ENCODE assay signal across 8 cellular contexts in the genomic region with DNA sequence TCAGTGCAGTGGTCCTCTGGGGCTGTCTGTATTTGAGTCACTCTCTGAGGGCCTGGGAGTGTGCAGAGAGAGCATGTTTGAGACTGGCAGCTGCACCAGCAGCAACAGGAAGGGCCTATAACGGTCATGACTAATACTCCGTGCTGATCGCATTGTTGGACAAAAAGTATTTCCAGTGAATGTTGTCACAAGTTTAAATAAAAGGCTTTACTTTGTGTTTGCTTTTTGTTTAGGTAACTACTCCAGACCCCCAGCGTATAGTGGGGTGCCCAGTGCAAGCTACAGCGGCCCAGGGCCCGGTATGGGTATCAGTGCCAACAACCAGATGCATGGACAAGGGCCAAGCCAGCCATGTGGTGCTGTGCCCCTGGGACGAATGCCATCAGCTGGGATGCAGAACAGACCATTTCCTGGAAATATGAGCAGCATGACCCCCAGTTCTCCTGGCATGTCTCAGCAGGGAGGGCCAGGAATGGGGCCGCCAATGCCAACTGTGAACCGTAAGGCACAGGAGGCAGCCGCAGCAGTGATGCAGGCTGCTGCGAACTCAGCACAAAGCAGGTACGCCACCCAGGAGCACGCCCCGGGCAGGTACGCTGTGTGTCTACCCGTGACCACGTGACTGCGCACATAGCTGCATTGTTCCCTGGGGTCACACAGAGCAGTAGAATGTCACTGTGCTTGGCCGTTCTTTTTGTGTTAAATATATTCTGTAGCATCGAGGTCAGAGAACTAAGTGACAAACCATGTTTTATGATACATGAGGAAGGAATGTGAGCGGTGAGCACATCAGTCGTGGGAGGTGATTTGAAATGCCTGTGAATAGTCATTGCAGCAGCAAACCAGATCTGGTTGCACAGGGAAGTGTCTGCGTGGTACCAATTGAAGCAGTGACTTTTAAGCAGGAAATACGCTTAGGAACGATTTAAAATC.
A peak's percentile ranks its signal among the peaks of the same experiment; 100 is the strongest.
DNase-seq lines count a peak whose midpoint lies in the region; ATAC-seq and TF ChIP-seq lines count a peak whose summit lies in the region.

No MANE protein-coding gene starts in this region.

- H3K27me3 Mint-ChIP-seq in activated T-helper 17 cell treated with anti-CD3 and anti-CD28 coated beads, Interleukin-2, amount 50 U/mL, for 72 hours: no peaks in the 10 kb centered on the region

- no peaks in the 10 kb centered on the region for H3K9me3 Mint-ChIP-seq in activated T-helper 17 cell treated with anti-CD3 and anti-CD28 coated beads, Interleukin-2, amount 50 U/mL, for 72 hours

- no peak overlapping the region for H3K4me3 Mint-ChIP-seq in activated T-helper 17 cell treated with anti-CD3 and anti-CD28 coated beads, Interleukin-2, amount 50 U/mL, for 72 hours

- H3K4me1 Mint-ChIP-seq in activated T-helper 17 cell treated with anti-CD3 and anti-CD28 coated beads, Interleukin-2, amount 50 U/mL, for 72 hours: peaks cover 4% of the 10 kb centered on the region

- no peak for ATAC-seq in activated T-helper 17 cell treated with anti-CD3 and anti-CD28 coated beads, Interleukin-2, amount 50 U/mL, for 72 hours (replicated peaks)
- ATAC-seq in Right ventricle myocardium superior (ENCODE audit: poor library complexity): peak; percentile 74
- ATAC-seq in sciatic nerve: peak; percentile 19
- no peak for ATAC-seq in HG02973 (IDR thresholded peaks at IDR 0.05; ENCODE audit: unreplicated experiment)

- no peak for TF ChIP-seq POLR2A in erythroblast (IDR thresholded peaks at IDR 0.05; ENCODE audit: low read length)

- intact Hi-C loops in Right ventricle myocardium superior (cut with DNase I) (no loop called here), sciatic nerve (cut with DNase I) (no loop called here)

- peak; percentile 95 for DNase-seq in HCEC 1CT
- DNase-seq in Right ventricle myocardium superior: peak; percentile 77
- DNase-seq in sciatic nerve (ENCODE audit: low spot score): no peak
- DNase-seq in NCI-H345 treated with DMSO at 0.1 percent for 48 hours (lab: John Stamatoyannopoulos, UW; ENCODE audit: unreplicated experiment): no peak
- DNase-seq in activated CD4-positive, alpha-beta T cell treated with anti-CD3 and anti-CD28 coated beads, Interleukin-2, amount 50 U/mL, for 4 hours: no peak
- DNase-seq in erythroblast (lab: John Stamatoyannopoulos, UW): no peak

- peaks cover 41% of the 10 kb centered on the region for H3K36me3 Mint-ChIP-seq in activated T-helper 17 cell treated with anti-CD3 and anti-CD28 coated beads, Interleukin-2, amount 50 U/mL, for 72 hours (ENCODE audit: low read depth)

- peak overlapping the region; percentile 48 for H3K27ac Mint-ChIP-seq in activated T-helper 17 cell treated with anti-CD3 and anti-CD28 coated beads, Interleukin-2, amount 50 U/mL, for 72 hours

Comparison
In these comparisons a context has a peak if more than half of its experiments do, and no peak if none do; other contexts are left out.
1. DNase-seq: peak in HCEC 1CT (single experiment) and Right ventricle myocardium superior (single experiment); none in sciatic nerve (single experiment), NCI-H345 treated with DMSO at 0.1 percent for 48 hours (single experiment), activated CD4-positive, alpha-beta T cell treated with anti-CD3 and anti-CD28 coated beads, Interleukin-2, amount 50 U/mL, for 4 hours (0 of 2) and erythroblast (0 of 2).
2. ATAC-seq: peak in Right ventricle myocardium superior (single experiment) and sciatic nerve (single experiment); none in activated T-helper 17 cell treated with anti-CD3 and anti-CD28 coated beads, Interleukin-2, amount 50 U/mL, for 72 hours (single experiment) and HG02973 (single experiment).